In genomic region chr2:14587119-14587518, GRCh38 we compare ENCODE assay signal across 21 cellular contexts. TPM values are rescaled to one million over a fixed set of nuclear protein-coding genes. Genes with fewer than 3 reads are reported as not detected.
DNase-seq lines count a peak whose midpoint lies in the region; ATAC-seq lines count a peak whose summit lies in the region.
"Had no signal": no experiment of that assay in that cellular context is flagged by ENCODE, and none has a peak within 500 bp of the region (broad histone marks: within the 10 kb centered on the region; RNA-seq: fewer than 3 reads in every experiment).

No MANE protein-coding gene starts in this region.

- intact Hi-C loops in sciatic nerve (cut with DNase I): loop anchor here (5.0 kb wide), 1 partner anchor 985 kb away; no protein-coding TSS in a partner anchor

- DNase-seq in HCEC 1CT (peak; percentile 31), RPMI7951 (ENCODE audit: low read depth) (peak; percentile 5), sciatic nerve (ENCODE audit: low spot score) (no peak), NCI-H774 (lab: John Stamatoyannopoulos, UW) (no peak)
- no peak for DNase-seq in stimulated activated CD4-positive, alpha-beta T cell treated with anti-CD3 and anti-CD28 coated beads, Interleukin-4, amount 100 ng/mL, for 4 hours
- DNase-seq: activated B cell treated with CpG ODN at 0.5 μM for 24 hours; activated CD4-positive, alpha-beta T cell treated with anti-CD3 and anti-CD28 coated beads, Interleukin-2, amount 50 U/mL, for 48 hours; activated CD8-positive, alpha-beta memory T cell treated with anti-CD3 and anti-CD28 coated beads, Interleukin-2, amount 50 U/mL, for 48 hours; DMS79; effector memory CD8-positive, alpha-beta T cell; mesenchymal stem cell; naive thymus-derived CD4-positive, alpha-beta T cell; NCI-H146; NCI-H524; sigmoid colon; T-helper 9 cell had no signal

- peak; percentile 97 for ATAC-seq in esophagus mucosa
- ATAC-seq in sciatic nerve: no peak
- no peak for ATAC-seq in HG03460 (IDR thresholded peaks at IDR 0.05; ENCODE audit: unreplicated experiment)
- ATAC-seq: effector memory CD8-positive, alpha-beta T cell; naive thymus-derived CD4-positive, alpha-beta T cell had no signal

RNA-seq across cellular contexts. Expression of gene LRATD1, which starts 45.4 kb away (rescaled TPM):
- total RNA-seq in RPMI7951 (2014; rRNA removed; shearing (Covaris generic)): 0.12 and 0.20 TPM in 2 replicates
- 74.7 TPM for total RNA-seq in esophagus mucosa
- 3.0 TPM for total RNA-seq in sciatic nerve
- total RNA-seq: activated B cell treated with CpG ODN at 0.5 μM for 24 hours; activated T-helper 2 cell treated with anti-CD3 and anti-CD28 coated beads, Interferon-gamma antibody, Interleukin-2, Interleukin-4, amounts not matched to agents 10 μg/mL and 5 μg/mL and 100 μg/mL, durations not matched to agents 14 hours and 24 hours and 36 hours; B cell; naive thymus-derived CD4-positive, alpha-beta T cell; osteocyte had no signal

Comparison
In these comparisons a context has a peak if more than half of its experiments do, and no peak if none do; other contexts are left out.
1. DNase-seq: peak in HCEC 1CT (single experiment) and RPMI7951 (single experiment); none in stimulated activated CD4-positive, alpha-beta T cell treated with anti-CD3 and anti-CD28 coated beads, Interleukin-4, amount 100 ng/mL, for 4 hours (0 of 2), sciatic nerve (single experiment) and NCI-H774 (single experiment).
2. RNA of gene LRATD1, which starts 45.4 kb away (total RNA-seq): 74.7 TPM in esophagus mucosa (single experiment); 3.0 TPM in sciatic nerve (single experiment) and 0.12 to 0.20 TPM in RPMI7951; every median in the first group is over 10 times any median in the second.